ENCODE assay signal across 10 cellular contexts in the genomic region with DNA sequence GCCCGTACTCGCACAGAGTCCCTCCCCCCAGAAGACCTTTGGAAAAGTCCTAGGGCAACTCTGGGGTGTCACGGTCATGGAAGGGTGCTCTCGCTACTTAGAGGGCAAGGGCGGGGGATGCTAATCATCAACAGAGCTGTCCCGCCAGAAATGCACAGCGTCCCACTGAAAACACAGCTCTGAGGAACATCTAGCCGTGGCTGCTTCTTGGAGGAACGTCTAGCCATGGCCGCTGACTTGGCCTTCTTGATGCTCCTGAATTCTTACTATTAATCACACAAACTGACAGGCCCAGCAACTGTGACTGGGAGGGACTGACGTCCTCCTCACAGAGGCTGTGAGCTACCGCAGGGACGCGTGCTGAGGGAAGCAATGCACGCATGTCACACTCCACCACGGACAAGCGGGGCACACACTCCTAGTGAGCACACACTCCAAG. TPM values are rescaled to one million over a fixed set of nuclear protein-coding genes. Genes with fewer than 3 reads are reported as not detected.
DNase-seq lines count a peak whose midpoint lies in the region; ATAC-seq and TF ChIP-seq lines count a peak whose summit lies in the region.
"Had no signal": no experiment of that assay in that cellular context is flagged by ENCODE, and none has a peak within 500 bp of the region (broad histone marks: within the 10 kb centered on the region; RNA-seq: fewer than 3 reads in every experiment).

No MANE protein-coding gene starts in this region.

- peaks cover 0 to 6% (median 0%) of the 10 kb centered on the region in 8 donors for H3K9me3 Mint-ChIP-seq in CD4-positive, alpha-beta memory T cell

- peaks cover 23% of the 10 kb centered on the region for H3K4me1 ChIP-seq in CD4-positive, alpha-beta memory T cell (ENCODE audit: insufficient read depth, low read length)
- H3K4me1 ChIP-seq in MM.1S (ENCODE audit: low read length) = peaks cover 10% of the 10 kb centered on the region
- H3K4me1 ChIP-seq in duodenal mucosa (ENCODE audit: control insufficient read depth in 1 of 2, insufficient read depth in 2 of 2, low read length in 2 of 2) = peaks cover 25 to 33% of the 10 kb centered on the region in 2 donors
- H3K4me1 ChIP-seq in neutrophil (ENCODE audit: control insufficient read depth in 1 of 2, insufficient read depth in 1 of 2, low read depth in 1 of 2, low read length in 1 of 2) = peaks cover 13 to 29% of the 10 kb centered on the region in 2 experiments
- peaks cover 2 to 25% of the 10 kb centered on the region in 2 donors for H3K4me1 ChIP-seq in ascending aorta

- TF ChIP-seq CTCF in MM.1S (IDR thresholded peaks at IDR 0.05; ENCODE audit: low read length) = no peak
- no peak for TF ChIP-seq CTCF in neutrophil (IDR thresholded peaks at IDR 0.05)
- TF ChIP-seq CTCF in ascending aorta (IDR thresholded peaks at IDR 0.05) = no peak

- ATAC-seq in HG02759 (IDR thresholded peaks at IDR 0.05; ENCODE audit: unreplicated experiment) = no peak
- ATAC-seq in GM19023 (IDR thresholded peaks at IDR 0.05; ENCODE audit: unreplicated experiment) = no peak
- ATAC-seq: sciatic nerve had no signal

- CTCF ChIA-PET in CD4-positive, alpha-beta memory T cell (lab: Charles Lee; ENCODE audit: partially characterized antibody) = interaction anchor here (0.8 to 3.3 kb wide), 19 partner anchors 7 to 163 kb away, joined by 3 to 28 read pairs (median 8); a partner anchor contains a TSS

- H3K4me3 Mint-ChIP-seq in CD4-positive, alpha-beta memory T cell = peak overlapping the region in 6 of 8 donors; percentile 8 to 99 (median 50)

- H3K9ac ChIP-seq in MM.1S (ENCODE audit: low read length) = no peak overlapping the region
- peak overlapping the region in 1 of 2 donors; percentile 98 for H3K9ac ChIP-seq in duodenal mucosa (ENCODE audit: low read depth in 1 of 2, low read length in 2 of 2)

- H4K20me1 ChIP-seq in MM.1S (ENCODE audit: insufficient read depth, low read length) = no peaks in the 10 kb centered on the region

- H3K9me2 ChIP-seq in MM.1S (replicated peaks; ENCODE audit: insufficient read depth, low read length) = no peaks in the 10 kb centered on the region

- H3K9me3 ChIP-seq in CD4-positive, alpha-beta memory T cell (ENCODE audit: control insufficient read depth in 1 of 2, low read length in 2 of 2) = no peaks in the 10 kb centered on the region
- H3K9me3 ChIP-seq in MM.1S (replicated peaks; ENCODE audit: insufficient read depth, low read length) = no peaks in the 10 kb centered on the region
- no peaks in the 10 kb centered on the region for H3K9me3 ChIP-seq in duodenal mucosa (ENCODE audit: control insufficient read depth in 1 of 2, low read length in 2 of 2)
- no peaks in the 10 kb centered on the region for H3K9me3 ChIP-seq in neutrophil
- no peaks in the 10 kb centered on the region for H3K9me3 ChIP-seq in ascending aorta

- H3K79me2 ChIP-seq in MM.1S (ENCODE audit: low read length) = peaks cover 61% of the 10 kb centered on the region

- H3K36me3 ChIP-seq in CD4-positive, alpha-beta memory T cell (ENCODE audit: insufficient read depth, low read length) = no peaks in the 10 kb centered on the region
- H3K36me3 ChIP-seq in MM.1S (replicated peaks; ENCODE audit: insufficient read depth, low read length) (no peaks in the 10 kb centered on the region), duodenal mucosa (ENCODE audit: control insufficient read depth in 1 of 2, insufficient read depth in 2 of 2, low read length in 2 of 2) (peaks cover 4 to 32% of the 10 kb centered on the region in 2 donors), neutrophil (peaks cover 15% of the 10 kb centered on the region), ascending aorta (peaks cover 23 to 25% of the 10 kb centered on the region in 2 donors)

- peaks cover 6% of the 10 kb centered on the region; the same call in 1 of the 2 replicates for H3F3A ChIP-seq in MM.1S (ENCODE audit: insufficient read depth, low read length)

- peak overlapping the region in 6 of 7 donors; percentile 99 to 100 (median 100) for H3K27ac Mint-ChIP-seq in CD4-positive, alpha-beta memory T cell

- no peak overlapping the region for H3K4me3 ChIP-seq in CD4-positive, alpha-beta memory T cell (ENCODE audit: low read length in 2 of 2)
- H3K4me3 ChIP-seq in MM.1S (ENCODE audit: low read length) (no peak overlapping the region), duodenal mucosa (ENCODE audit: low read depth in 1 of 2, low read length in 2 of 2) (peak overlapping the region; percentile 96 to 99), neutrophil (ENCODE audit: low read depth in 1 of 2, low read length in 1 of 2) (no peak overlapping the region), ascending aorta (peak overlapping the region in 1 of 2 donors; percentile 92)

- H3K4me1 Mint-ChIP-seq in CD4-positive, alpha-beta memory T cell = peaks cover 19 to 56% (median 28%) of the 10 kb centered on the region in 4 donors

- H3K27me3 Mint-ChIP-seq in CD4-positive, alpha-beta memory T cell = peaks cover 0 to 6% of the 10 kb centered on the region in 2 donors

- peak overlapping the region; percentile 93; the same call in 1 of the 2 replicates for H3K4me2 ChIP-seq in MM.1S (ENCODE audit: low read depth, low read length)

- H3K27me3 ChIP-seq in CD4-positive, alpha-beta memory T cell (ENCODE audit: insufficient read depth, low read length) = no peaks in the 10 kb centered on the region
- H3K27me3 ChIP-seq in MM.1S (replicated peaks; ENCODE audit: insufficient read depth, low read length) = no peaks in the 10 kb centered on the region
- no peaks in the 10 kb centered on the region for H3K27me3 ChIP-seq in duodenal mucosa (ENCODE audit: control insufficient read depth in 1 of 2, insufficient read depth in 2 of 2, low read length in 2 of 2)
- no peaks in the 10 kb centered on the region for H3K27me3 ChIP-seq in neutrophil
- no peaks in the 10 kb centered on the region for H3K27me3 ChIP-seq in ascending aorta

- H2AFZ ChIP-seq in MM.1S (ENCODE audit: low read length) = no peak overlapping the region

- peaks cover 8 to 38% of the 10 kb centered on the region in 2 donors for H3K36me3 Mint-ChIP-seq in CD4-positive, alpha-beta memory T cell

- DNase-seq in CD4-positive, alpha-beta memory T cell = peak in 1 of 5 donors; percentile 35
- no peak for DNase-seq in MM.1S
- no peak for DNase-seq in NCI-H187 (lab: John Stamatoyannopoulos, UW)
- no peak for DNase-seq in ascending aorta (ENCODE audit: low spot score in 2 of 2)

- peak overlapping the region; percentile 97 for H3K27ac ChIP-seq in CD4-positive, alpha-beta memory T cell (ENCODE audit: low read depth, low read length)
- H3K27ac ChIP-seq in MM.1S (ENCODE audit: low read length) (no peak overlapping the region), duodenal mucosa (ENCODE audit: low read depth, low read length) (no peak overlapping the region), neutrophil (peak overlapping the region; percentile 99), ascending aorta (no peak overlapping the region)

- intact Hi-C loops in CD4-positive, alpha-beta memory T cell (cut with micrococcal nuclease) = loop anchor here (1.0 kb wide), 3 partner anchors 11 to 163 kb away; no protein-coding TSS in a partner anchor
- intact Hi-C loops in ascending aorta (cut with DNase I) = loop anchor here (5.0 kb wide), 3 partner anchors 85 to 1000 kb away; a partner anchor contains a TSS

- POLR2A ChIA-PET in CD4-positive, alpha-beta memory T cell (lab: Charles Lee; ENCODE audit: partially characterized antibody) = interaction anchor here (0.9 to 3.0 kb wide), 10 partner anchors 18 to 48 kb away, joined by 3 to 18 read pairs (median 7); a partner anchor contains a TSS

RNA-seq across cellular contexts. Expression of a gene that starts 1.7 kb away (rescaled TPM):
- 10 to 100 TPM; 66.5 to 74.0 TPM for total RNA-seq in CD4-positive, alpha-beta memory T cell
- 10 to 100 TPM; 14.1 to 40.8 TPM for polyA plus RNA-seq in CD4-positive, alpha-beta memory T cell
- total RNA-seq in ascending aorta = 72.4 TPM

RNA-seq across cellular contexts. Expression of a gene that starts 1.8 kb away (rescaled TPM):
- total RNA-seq in CD4-positive, alpha-beta memory T cell = 10 to 100 TPM; 31.5 to 33.1 TPM
- 100 to 1,000 TPM in 1 of 2 donors, 10 to 100 TPM in 1; 69.0 to 107 TPM for polyA plus RNA-seq in CD4-positive, alpha-beta memory T cell
- 51.8 TPM for total RNA-seq in ascending aorta

RNA-seq across cellular contexts. Expression of a gene that starts 29.7 kb away (rescaled TPM):
- 1 to 10 TPM; 6.4 to 7.2 TPM for total RNA-seq in CD4-positive, alpha-beta memory T cell
- polyA plus RNA-seq in CD4-positive, alpha-beta memory T cell = 1 to 10 TPM; 1.4 to 2.2 TPM
- total RNA-seq in ascending aorta = not detected
- total RNA-seq: Right ventricle myocardium superior had no signal

RNA-seq across cellular contexts. Expression of a gene that starts 30.3 kb away (rescaled TPM):
- total RNA-seq in CD4-positive, alpha-beta memory T cell = 10 to 100 TPM; 87.2 to 90.3 TPM
- 10 to 100 TPM; 63.9 to 97.8 TPM for polyA plus RNA-seq in CD4-positive, alpha-beta memory T cell
- total RNA-seq in ascending aorta = 21.4 TPM

RNA-seq across cellular contexts. Expression of a gene that starts 40.2 kb away (rescaled TPM):
- not detected for total RNA-seq in CD4-positive, alpha-beta memory T cell
- not detected for polyA plus RNA-seq in CD4-positive, alpha-beta memory T cell
- total RNA-seq in ascending aorta = not detected
- total RNA-seq: Right ventricle myocardium superior had no signal

Comparison
In these comparisons a context has a peak if more than half of its experiments do, and no peak if none do; other contexts are left out.
1. H3K27ac ChIP-seq: peak in CD4-positive, alpha-beta memory T cell (single experiment) and neutrophil (single experiment); none in MM.1S (single experiment), duodenal mucosa (single experiment) and ascending aorta (0 of 2).
2. H3K4me3 ChIP-seq: peak in duodenal mucosa (2 of 2); none in CD4-positive, alpha-beta memory T cell (0 of 2), MM.1S (single experiment) and neutrophil (0 of 2).